10 cellular contexts compared by ENCODE assay signal in the genomic region with DNA sequence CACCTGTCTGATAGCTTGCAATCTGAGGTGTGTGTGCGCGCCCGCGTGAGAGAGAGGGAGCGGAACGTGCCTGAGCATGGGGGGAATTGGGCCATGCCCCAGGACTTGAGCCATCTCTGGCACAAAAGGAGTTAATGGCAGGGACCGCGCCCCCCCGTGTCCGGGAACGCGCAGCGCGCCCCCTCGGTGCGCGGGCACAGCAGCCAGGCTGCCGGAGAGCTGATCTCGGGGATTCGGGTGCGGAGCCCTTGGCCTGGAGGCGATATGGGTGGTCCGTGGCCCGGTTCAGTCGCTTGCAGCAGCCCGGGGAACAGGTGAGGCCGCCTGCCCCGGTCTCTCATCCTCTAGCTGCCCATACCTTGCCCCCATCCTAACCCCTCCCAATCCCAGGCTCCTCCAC. TPM values are rescaled to one million over a fixed set of nuclear protein-coding genes. Genes with fewer than 3 reads are reported as not detected.
A peak's percentile ranks its signal among the peaks of the same experiment; 100 is the strongest.
DNase-seq lines count a peak whose midpoint lies in the region; ATAC-seq and TF ChIP-seq lines count a peak whose summit lies in the region.
"Had no signal": no experiment of that assay in that cellular context is flagged by ENCODE, and none has a peak within 500 bp of the region (broad histone marks: within the 10 kb centered on the region; RNA-seq: fewer than 3 reads in every experiment).

A gene (plus strand): TSS at position 191 of the 400 bp plus-strand sequence. CDS start 2,909 bp downstream, outside the sequence.

- no peak for TF ChIP-seq POLR2A in testis (IDR thresholded peaks at IDR 0.05)

- TF ChIP-seq CTCF in testis (IDR thresholded peaks at IDR 0.05): no peak

- no peaks in the 10 kb centered on the region for H3K36me3 Mint-ChIP-seq in activated T-cell treated with anti-CD3 and anti-CD28 coated beads, Interleukin-2, amount 50 U/mL, for 4 hours (ENCODE audit: insufficient read depth)
- H3K36me3 Mint-ChIP-seq in central memory CD8-positive, alpha-beta T cell (ENCODE audit: insufficient read depth): peaks cover 23% of the 10 kb centered on the region

- H3K27ac Mint-ChIP-seq in central memory CD8-positive, alpha-beta T cell (ENCODE audit: low read depth): peak within 1 kb of the TSS; percentile 25
- no peak within 1 kb of the TSS for H3K27ac Mint-ChIP-seq in stimulated activated naive CD8-positive, alpha-beta T cell treated with anti-CD3 and anti-CD28 coated beads, Interleukin-15, amount 100 ng/mL, for 72 hours

- DNase-seq in activated T-cell treated with anti-CD3 and anti-CD28 coated beads, Interleukin-2, amount 50 U/mL, for 4 hours: no peak
- DNase-seq in activated T-cell treated with anti-CD3 and anti-CD28 coated beads, Interleukin-2, amount 50 U/mL, for 48 hours: no peak
- no peak for DNase-seq in central memory CD8-positive, alpha-beta T cell (ENCODE audit: low spot score in 2 of 2)
- DNase-seq in medulla oblongata (ENCODE audit: extremely low spot score): peak; percentile 33
- DNase-seq in testis: peak; percentile 20
- no peak for DNase-seq in stimulated activated naive CD8-positive, alpha-beta T cell treated with anti-CD3 and anti-CD28 coated beads, Interleukin-15, amount 100 ng/mL, for 72 hours
- no peak for DNase-seq in stimulated activated CD4-positive, alpha-beta T cell treated with anti-CD3 and anti-CD28 coated beads, Interleukin-1b, Interleukin-23, amount 100 ng/mL, for 48 hours
- no peak for DNase-seq in SHP77 (lab: John Stamatoyannopoulos, UW)
- DNase-seq: KG1 had no signal

- no peaks in the 10 kb centered on the region for H3K4me1 ChIP-seq in testis

- peak within 1 kb of the TSS; percentile 26 for H3K4me3 Mint-ChIP-seq in activated T-cell treated with anti-CD3 and anti-CD28 coated beads, Interleukin-2, amount 50 U/mL, for 4 hours
- no peak within 1 kb of the TSS for H3K4me3 Mint-ChIP-seq in central memory CD8-positive, alpha-beta T cell
- peak within 1 kb of the TSS in 1 of 2 donors; percentile 61 for H3K4me3 Mint-ChIP-seq in stimulated activated naive CD8-positive, alpha-beta T cell treated with anti-CD3 and anti-CD28 coated beads, Interleukin-15, amount 100 ng/mL, for 72 hours

- WGBS in testis, 2 donors: 5% methylated on average over 4 of the region's 28 CpGs; no CpG with 5 or more reads in 1 of the 2 donors

- no peaks in the 10 kb centered on the region for H3K9me3 Mint-ChIP-seq in activated T-cell treated with anti-CD3 and anti-CD28 coated beads, Interleukin-2, amount 50 U/mL, for 4 hours
- no peaks in the 10 kb centered on the region for H3K9me3 Mint-ChIP-seq in central memory CD8-positive, alpha-beta T cell
- no peaks in the 10 kb centered on the region for H3K9me3 Mint-ChIP-seq in stimulated activated naive CD8-positive, alpha-beta T cell treated with anti-CD3 and anti-CD28 coated beads, Interleukin-15, amount 100 ng/mL, for 72 hours

- H3K9me3 ChIP-seq in testis: no peaks in the 10 kb centered on the region

- H3K27me3 ChIP-seq in testis: no peaks in the 10 kb centered on the region

- H3K27ac ChIP-seq in testis: no peak within 1 kb of the TSS
- H3K27ac ChIP-seq: skin epidermis had no signal

- no peaks in the 10 kb centered on the region for H3K36me3 ChIP-seq in testis (ENCODE audit: low read depth, missing control alignments)

- H3K4me1 Mint-ChIP-seq in activated T-cell treated with anti-CD3 and anti-CD28 coated beads, Interleukin-2, amount 50 U/mL, for 4 hours (ENCODE audit: low read depth): peaks cover 15% of the 10 kb centered on the region
- H3K4me1 Mint-ChIP-seq in central memory CD8-positive, alpha-beta T cell: peaks cover 7% of the 10 kb centered on the region
- peaks cover 25% of the 10 kb centered on the region for H3K4me1 Mint-ChIP-seq in stimulated activated naive CD8-positive, alpha-beta T cell treated with anti-CD3 and anti-CD28 coated beads, Interleukin-15, amount 100 ng/mL, for 72 hours

- intact Hi-C loops in testis (cut with DNase I; ENCODE audit: low total_unique reads): no loop called here

- peak within 1 kb of the TSS; percentile 15 to 26 for H3K4me3 ChIP-seq in testis

- no peak for ATAC-seq in activated T-cell treated with anti-CD3 and anti-CD28 coated beads, Interleukin-2, amount 50 U/mL, for 4 hours
- ATAC-seq in central memory CD8-positive, alpha-beta T cell (replicated peaks; ENCODE audit: extremely low read depth, poor library complexity, severe bottlenecking): no peak
- ATAC-seq in stimulated activated naive CD8-positive, alpha-beta T cell treated with anti-CD3 and anti-CD28 coated beads, Interleukin-15, amount 100 ng/mL, for 72 hours: no peak

- no peaks in the 10 kb centered on the region for H3K27me3 Mint-ChIP-seq in activated T-cell treated with anti-CD3 and anti-CD28 coated beads, Interleukin-2, amount 50 U/mL, for 4 hours (ENCODE audit: low read depth)
- no peaks in the 10 kb centered on the region for H3K27me3 Mint-ChIP-seq in central memory CD8-positive, alpha-beta T cell
- H3K27me3 Mint-ChIP-seq in stimulated activated naive CD8-positive, alpha-beta T cell treated with anti-CD3 and anti-CD28 coated beads, Interleukin-15, amount 100 ng/mL, for 72 hours: no peaks in the 10 kb centered on the region

RNA-seq across cellular contexts. Expression of the gene that starts here (rescaled TPM):
- under 1 TPM; 0.38 to 0.43 (median 0.40) TPM for total RNA-seq in activated T-cell treated with anti-CD3 and anti-CD28 coated beads, Interleukin-2, amount 50 U/mL, for 4 hours
- 1 to 10 TPM; 7.6 to 8.9 TPM for total RNA-seq in testis
- 8.2 TPM for polyA plus RNA-seq in testis (ENCODE audit: insufficient read depth, low read depth, low replicate concordance)

Comparison
In these comparisons a context has a peak if more than half of its experiments do, and no peak if none do; other contexts are left out.
1. RNA of the gene that starts here (total RNA-seq): 7.6 to 8.9 TPM in testis; 0.38 to 0.43 TPM in activated T-cell treated with anti-CD3 and anti-CD28 coated beads, Interleukin-2, amount 50 U/mL, for 4 hours; every median in the first group is over 4 times any median in the second.
2. DNase-seq: peak in medulla oblongata (single experiment) and testis (single experiment); none in activated T-cell treated with anti-CD3 and anti-CD28 coated beads, Interleukin-2, amount 50 U/mL, for 4 hours (single experiment), activated T-cell treated with anti-CD3 and anti-CD28 coated beads, Interleukin-2, amount 50 U/mL, for 48 hours (0 of 2), central memory CD8-positive, alpha-beta T cell (0 of 2), stimulated activated naive CD8-positive, alpha-beta T cell treated with anti-CD3 and anti-CD28 coated beads, Interleukin-15, amount 100 ng/mL, for 72 hours (0 of 2), stimulated activated CD4-positive, alpha-beta T cell treated with anti-CD3 and anti-CD28 coated beads, Interleukin-1b, Interleukin-23, amount 100 ng/mL, for 48 hours (single experiment) and SHP77 (0 of 2).